In genomic region chr2:98134138-98134537, GRCh38 we compare ENCODE assay signal across 1 cellular context.
TF ChIP-seq lines count a peak whose summit lies in the region.

No MANE protein-coding gene starts in this region.

TF ChIP-seq in K562, 482 proteins besides CTCF, POLR2A, EP300 and RAD21 (continued from another document):
- TF ChIP-seq ZKSCAN1 (IDR thresholded peaks at IDR 0.05; ENCODE audit: low read depth, low read length), result no peak
- no peak for TF ChIP-seq SMARCA5 (IDR thresholded peaks at IDR 0.05)
